Comparison of ENCODE assay signal across 31 cellular contexts in the genomic region with DNA sequence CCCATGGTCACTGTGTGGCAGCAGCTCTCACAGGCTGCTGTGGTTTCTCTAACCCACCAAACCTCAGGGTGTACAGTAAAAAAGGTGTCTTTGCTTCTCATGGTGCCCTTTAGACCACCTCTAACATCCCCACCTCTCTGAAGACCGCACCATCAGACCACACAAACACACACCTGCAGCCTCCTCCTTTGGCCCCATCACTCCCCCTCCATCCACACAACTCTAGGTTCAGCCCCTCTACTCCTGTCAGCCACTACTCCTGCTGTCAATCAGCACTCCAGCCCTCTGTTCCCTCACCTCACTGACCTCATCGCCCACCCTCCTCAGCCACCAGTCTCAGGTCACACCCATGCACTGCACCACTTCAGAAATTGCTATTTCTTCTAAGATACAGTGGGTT. TPM values are rescaled to one million over a fixed set of nuclear protein-coding genes. Genes with fewer than 3 reads are reported as not detected.
DNase-seq lines count a peak whose midpoint lies in the region; ATAC-seq and TF ChIP-seq lines count a peak whose summit lies in the region.
"Had no signal": no experiment of that assay in that cellular context is flagged by ENCODE, and none has a peak within 500 bp of the region (broad histone marks: within the 10 kb centered on the region; RNA-seq: fewer than 3 reads in every experiment).

No MANE protein-coding gene starts in this region.

- WGBS in endodermal cell (ENCODE audit: insufficient coverage in 1 of 2, insufficient read length in 1 of 2), 2 experiments: 87% methylated on average over 2 of the region's 2 CpGs; no CpG with 5 or more reads in 1 of the 2 experiments

- H3K27ac Mint-ChIP-seq in activated B cell treated with CpG ODN at 0.5 μM for 24 hours (peak overlapping the region; percentile 15), endodermal cell (no peak overlapping the region)
- H3K27ac Mint-ChIP-seq in stimulated activated effector memory CD8-positive, alpha-beta T cell treated with anti-CD3 and anti-CD28 coated beads, Interleukin-12 subunit alpha, Interleukin-12 subunit beta, amount 100 ng/mL, for 72 hours: no peak overlapping the region
- H3K27ac Mint-ChIP-seq: activated naive CD4-positive, alpha-beta T cell treated with anti-CD3 and anti-CD28 coated beads, Interleukin-2, amount 50 U/mL, for 24 hours; activated T-helper 2 cell treated with anti-CD3 and anti-CD28 coated beads, Interferon-gamma antibody, Interleukin-2, Interleukin-4, amounts not matched to agents 10 μg/mL and 5 μg/mL and 100 μg/mL, durations not matched to agents 14 hours and 24 hours and 36 hours; B cell had no signal

- no peak overlapping the region for H3K9ac ChIP-seq in endodermal cell (ENCODE audit: extremely low read depth, low read length, poor library complexity, severe bottlenecking)

- no peaks in the 10 kb centered on the region for H3K9me3 ChIP-seq in endodermal cell (ENCODE audit: control insufficient read depth, low read length)
- H3K9me3 ChIP-seq: breast epithelium, HAP-1, left ventricle myocardium inferior, tibial artery had no signal

- H3K27me3 ChIP-seq in endodermal cell (ENCODE audit: control insufficient read depth, insufficient read depth, low read length, poor library complexity, severe bottlenecking): no peaks in the 10 kb centered on the region
- H3K27me3 ChIP-seq: breast epithelium, tibial artery had no signal

- intact Hi-C loops in left ventricle myocardium superior (cut with micrococcal nuclease) (no loop called here), Right ventricle myocardium inferior (cut with DNase I) (no loop called here), activated B cell treated with CpG ODN at 0.5 μM for 24 hours (cut with micrococcal nuclease) (no loop called here)

- no peaks in the 10 kb centered on the region for H3K4me1 ChIP-seq in endodermal cell (ENCODE audit: control insufficient read depth, insufficient read depth, low read length)
- H3K4me1 ChIP-seq: breast epithelium, HAP-1, tibial artery had no signal

- no peak overlapping the region for H3K27ac ChIP-seq in endodermal cell (ENCODE audit: low read depth, low read length)
- H3K27ac ChIP-seq: breast epithelium, epithelial cell of prostate, left ventricle myocardium inferior, SK-N-MC, tibial artery had no signal

- no peak for TF ChIP-seq CTCF in activated B cell treated with CpG ODN at 0.5 μM for 24 hours (IDR thresholded peaks at IDR 0.05)
- TF ChIP-seq CTCF in endodermal cell (conservative IDR thresholded peaks at IDR 0.05): no peak

- peaks cover 52% of the 10 kb centered on the region for H3K36me3 ChIP-seq in endodermal cell (ENCODE audit: control insufficient read depth, insufficient read depth, low read length)

- H3K9me3 Mint-ChIP-seq in activated B cell treated with CpG ODN at 0.5 μM for 24 hours: no peaks in the 10 kb centered on the region
- H3K9me3 Mint-ChIP-seq in endodermal cell: no peaks in the 10 kb centered on the region
- no peaks in the 10 kb centered on the region for H3K9me3 Mint-ChIP-seq in stimulated activated effector memory CD8-positive, alpha-beta T cell treated with anti-CD3 and anti-CD28 coated beads, Interleukin-12 subunit alpha, Interleukin-12 subunit beta, amount 100 ng/mL, for 72 hours
- H3K9me3 Mint-ChIP-seq: activated naive CD4-positive, alpha-beta T cell treated with anti-CD3 and anti-CD28 coated beads, Interleukin-2, amount 50 U/mL, for 24 hours; activated T-helper 2 cell treated with anti-CD3 and anti-CD28 coated beads, Interferon-gamma antibody, Interleukin-2, Interleukin-4, amounts not matched to agents 10 μg/mL and 5 μg/mL and 100 μg/mL, durations not matched to agents 14 hours and 24 hours and 36 hours had no signal

- ATAC-seq in left ventricle myocardium superior (peak; percentile 2), Right ventricle myocardium inferior (no peak), activated B cell treated with CpG ODN at 0.5 μM for 24 hours (ENCODE audit: low read depth) (no peak), HG02852 (IDR thresholded peaks at IDR 0.05; ENCODE audit: unreplicated experiment) (no peak), GM18498 (IDR thresholded peaks at IDR 0.05; ENCODE audit: unreplicated experiment) (no peak)
- peak; percentile 30 for ATAC-seq in stimulated activated effector memory CD8-positive, alpha-beta T cell treated with anti-CD3 and anti-CD28 coated beads, Interleukin-12 subunit alpha, Interleukin-12 subunit beta, amount 100 ng/mL, for 72 hours
- ATAC-seq: sciatic nerve had no signal

- CTCF ChIA-PET in activated B cell treated with CpG ODN at 0.5 μM for 24 hours (lab: Charles Lee): no interaction called here

- no peak for DNase-seq in left ventricle myocardium superior
- no peak for DNase-seq in Right ventricle myocardium inferior (ENCODE audit: missing footprints)
- no peak for DNase-seq in activated B cell treated with CpG ODN at 0.5 μM for 24 hours
- DNase-seq in endodermal cell: peak; percentile 35
- DNase-seq in stimulated activated effector memory CD8-positive, alpha-beta T cell treated with anti-CD3 and anti-CD28 coated beads, Interleukin-12 subunit alpha, Interleukin-12 subunit beta, amount 100 ng/mL, for 72 hours (ENCODE audit: low spot score in 2 of 2): no peak
- DNase-seq in SW 1271 (lab: John Stamatoyannopoulos, UW): no peak
- DNase-seq: ACHN; activated CD4-positive, alpha-beta T cell treated with anti-CD3 and anti-CD28 coated beads, Interleukin-2, amount 50 U/mL, for 1 hour; activated CD4-positive, CD25-positive, alpha-beta regulatory T cell; anterior cingulate cortex; effector CD8-positive, alpha-beta T cell; glutamatergic neuron; IMR-90; left ventricle myocardium inferior; MV-4-11; NCI-H2171; NCI-H510A; RPMI8226; stimulated activated CD4-positive, alpha-beta T cell treated with anti-CD3 and anti-CD28 coated beads, Interleukin-12 subunit alpha, Interleukin-12 subunit beta, amount 100 ng/mL, for 4 hours; stimulated activated CD4-positive, alpha-beta T cell treated with anti-CD3 and anti-CD28 coated beads, Interleukin-2, amount 100 ng/mL, for 48 hours had no signal

- peaks cover 54% of the 10 kb centered on the region for H3K36me3 Mint-ChIP-seq in activated B cell treated with CpG ODN at 0.5 μM for 24 hours (ENCODE audit: low read depth)
- H3K36me3 Mint-ChIP-seq in endodermal cell (ENCODE audit: low read depth): peaks cover 40% of the 10 kb centered on the region
- H3K36me3 Mint-ChIP-seq in stimulated activated effector memory CD8-positive, alpha-beta T cell treated with anti-CD3 and anti-CD28 coated beads, Interleukin-12 subunit alpha, Interleukin-12 subunit beta, amount 100 ng/mL, for 72 hours: peaks cover 36% of the 10 kb centered on the region

- no peak overlapping the region for H3K4me3 ChIP-seq in endodermal cell (ENCODE audit: low read length)
- H3K4me3 ChIP-seq: breast epithelium, HAP-1, left ventricle myocardium inferior, SK-N-MC, tibial artery had no signal

- H3K4me1 Mint-ChIP-seq in activated B cell treated with CpG ODN at 0.5 μM for 24 hours: peaks cover 14% of the 10 kb centered on the region
- H3K4me1 Mint-ChIP-seq in endodermal cell: no peaks in the 10 kb centered on the region
- peaks cover 6% of the 10 kb centered on the region for H3K4me1 Mint-ChIP-seq in stimulated activated effector memory CD8-positive, alpha-beta T cell treated with anti-CD3 and anti-CD28 coated beads, Interleukin-12 subunit alpha, Interleukin-12 subunit beta, amount 100 ng/mL, for 72 hours

- POLR2A ChIA-PET in activated B cell treated with CpG ODN at 0.5 μM for 24 hours (lab: Charles Lee): interaction anchor here (3.7 kb wide), 1 partner anchor 13 kb away, joined by 22 read pairs; a partner anchor contains a TSS

- H3K27me3 Mint-ChIP-seq in activated B cell treated with CpG ODN at 0.5 μM for 24 hours (no peaks in the 10 kb centered on the region), endodermal cell (ENCODE audit: insufficient read depth) (no peaks in the 10 kb centered on the region)
- H3K27me3 Mint-ChIP-seq: activated naive CD4-positive, alpha-beta T cell treated with anti-CD3 and anti-CD28 coated beads, Interleukin-2, amount 50 U/mL, for 24 hours; B cell had no signal

- H3K4me3 Mint-ChIP-seq in activated B cell treated with CpG ODN at 0.5 μM for 24 hours (no peak overlapping the region), endodermal cell (no peak overlapping the region)
- no peak overlapping the region for H3K4me3 Mint-ChIP-seq in stimulated activated effector memory CD8-positive, alpha-beta T cell treated with anti-CD3 and anti-CD28 coated beads, Interleukin-12 subunit alpha, Interleukin-12 subunit beta, amount 100 ng/mL, for 72 hours
- H3K4me3 Mint-ChIP-seq: activated naive CD4-positive, alpha-beta T cell treated with anti-CD3 and anti-CD28 coated beads, Interleukin-2, amount 50 U/mL, for 24 hours; B cell had no signal

RNA-seq across cellular contexts. Expression of a gene that starts 7.5 kb away (rescaled TPM):
- total RNA-seq in left ventricle myocardium superior (27.1 TPM), Right ventricle myocardium inferior (20.8 TPM), activated B cell treated with CpG ODN at 0.5 μM for 24 hours (36.4 and 40.3 TPM in 2 replicates), endodermal cell (10 to 100 TPM; 47.6 to 50.3 TPM)
- 79.3 TPM for polyA plus RNA-seq in endodermal cell (2013, experiment 1 of 2)
- 69.4 TPM for polyA plus RNA-seq in endodermal cell (2013, experiment 2 of 2)

RNA-seq across cellular contexts. Expression of a gene that starts 13.4 kb away (rescaled TPM):
- total RNA-seq in left ventricle myocardium superior (45.5 TPM), Right ventricle myocardium inferior (40.3 TPM), activated B cell treated with CpG ODN at 0.5 μM for 24 hours (47.0 and 52.2 TPM in 2 replicates), endodermal cell (10 to 100 TPM; 33.6 to 40.5 TPM)
- polyA plus RNA-seq in endodermal cell (2013, experiment 1 of 2): 26.2 TPM
- polyA plus RNA-seq in endodermal cell (2013, experiment 2 of 2): 25.0 TPM

RNA-seq across cellular contexts. Expression of a gene that starts 25.7 kb away (rescaled TPM):
- 20.1 TPM for total RNA-seq in left ventricle myocardium superior
- total RNA-seq in Right ventricle myocardium inferior: 22.2 TPM
- total RNA-seq in activated B cell treated with CpG ODN at 0.5 μM for 24 hours: 26.3 and 27.3 TPM in 2 replicates
- total RNA-seq in endodermal cell: 10 to 100 TPM; 27.2 to 30.2 TPM
- 19.6 TPM for polyA plus RNA-seq in endodermal cell (2013, experiment 1 of 2)
- polyA plus RNA-seq in endodermal cell (2013, experiment 2 of 2): 19.0 TPM

RNA-seq across cellular contexts. Expression of a gene that starts 54.6 kb away (rescaled TPM):
- total RNA-seq in left ventricle myocardium superior: 3.3 TPM
- total RNA-seq in Right ventricle myocardium inferior: 2.9 TPM
- total RNA-seq in activated B cell treated with CpG ODN at 0.5 μM for 24 hours: 12.3 and 13.4 TPM in 2 replicates
- 1 to 10 TPM; 4.8 to 7.5 TPM for total RNA-seq in endodermal cell
- 6.7 TPM for polyA plus RNA-seq in endodermal cell (2013, experiment 1 of 2)
- polyA plus RNA-seq in endodermal cell (2013, experiment 2 of 2): 5.4 TPM

Comparison
In these comparisons a context has a peak if more than half of its experiments do, and no peak if none do; other contexts are left out.
1. ATAC-seq: peak in left ventricle myocardium superior (single experiment) and stimulated activated effector memory CD8-positive, alpha-beta T cell treated with anti-CD3 and anti-CD28 coated beads, Interleukin-12 subunit alpha, Interleukin-12 subunit beta, amount 100 ng/mL, for 72 hours (single experiment); none in Right ventricle myocardium inferior (single experiment), activated B cell treated with CpG ODN at 0.5 μM for 24 hours (single experiment), HG02852 (single experiment) and GM18498 (single experiment).